24 cellular contexts compared by ENCODE assay signal in genomic region chr10:78225611-78226010, GRCh38.
"Had no signal": no experiment of that assay in that cellular context is flagged by ENCODE, and none has a peak within 500 bp of the region (broad histone marks: within the 10 kb centered on the region; RNA-seq: fewer than 3 reads in every experiment).

No MANE protein-coding gene starts in this region.

- H3K4me3 Mint-ChIP-seq: activated CD4-positive, alpha-beta T cell treated with anti-CD3 and anti-CD28 coated beads for 36 hours; activated CD8-positive, alpha-beta T cell treated with anti-CD3 and anti-CD28 coated beads, Interleukin-2, amount 10 ng/mL, durations not matched to agents 7 days and 5 days; activated naive CD8-positive, alpha-beta T cell treated with anti-CD3 and anti-CD28 coated beads, Interleukin-2, amount 10 ng/mL, durations not matched to agents 7 days and 5 days; IgD-negative memory B cell; T-helper 17 cell had no signal

- H3K27ac Mint-ChIP-seq: activated CD4-positive, alpha-beta T cell treated with anti-CD3 and anti-CD28 coated beads for 36 hours; activated CD8-positive, alpha-beta T cell treated with anti-CD3 and anti-CD28 coated beads, Interleukin-2, amount 10 ng/mL, durations not matched to agents 7 days and 5 days; activated naive CD8-positive, alpha-beta T cell treated with anti-CD3 and anti-CD28 coated beads, Interleukin-2, amount 10 ng/mL, durations not matched to agents 7 days and 5 days; IgD-negative memory B cell; T-helper 17 cell had no signal

- H3K27me3 ChIP-seq: adrenal gland, breast epithelium had no signal

- H3K4me3 ChIP-seq: adrenal gland, breast epithelium had no signal

- H3K9me3 ChIP-seq: adrenal gland, breast epithelium had no signal

- H3K36me3 Mint-ChIP-seq: activated naive CD8-positive, alpha-beta T cell treated with anti-CD3 and anti-CD28 coated beads, Interleukin-2, amount 10 ng/mL, durations not matched to agents 7 days and 5 days; IgD-negative memory B cell had no signal

- H3K27ac ChIP-seq: adrenal gland, breast epithelium, KMS-11 had no signal

- H3K36me3 ChIP-seq: adrenal gland, breast epithelium had no signal

- H3K9me3 Mint-ChIP-seq: activated naive CD8-positive, alpha-beta T cell treated with anti-CD3 and anti-CD28 coated beads, Interleukin-2, amount 10 ng/mL, durations not matched to agents 7 days and 5 days had no signal

- H3K27me3 Mint-ChIP-seq: activated CD4-positive, alpha-beta T cell treated with anti-CD3 and anti-CD28 coated beads for 36 hours had no signal

- H3K4me1 Mint-ChIP-seq: activated CD4-positive, alpha-beta T cell treated with anti-CD3 and anti-CD28 coated beads for 36 hours had no signal

- DNase-seq: activated CD4-positive, alpha-beta T cell treated with anti-CD3 and anti-CD28 coated beads for 36 hours; activated CD4-positive, CD25-positive, alpha-beta regulatory T cell; activated CD8-positive, alpha-beta memory T cell treated with anti-CD3 and anti-CD28 coated beads, Interleukin-2, amount 50 U/mL, for 48 hours; activated CD8-positive, alpha-beta T cell treated with anti-CD3 and anti-CD28 coated beads, Interleukin-2, amount 10 ng/mL, durations not matched to agents 7 days and 5 days; activated naive CD4-positive, alpha-beta T cell treated with anti-CD3 and anti-CD28 coated beads, Interleukin-2, amount 50 U/mL, for 16 hours; activated naive CD8-positive, alpha-beta T cell treated with anti-CD3 and anti-CD28 coated beads, Interleukin-2, amount 10 ng/mL, durations not matched to agents 7 days and 5 days; activated T-cell treated with anti-CD3 and anti-CD28 coated beads, Interleukin-2, amount 50 U/mL, for 1 hour; adrenal gland; aorta; caudate nucleus; MV-4-11; NCI-H1092 treated with DMSO at 0.1 percent for 48 hours; NCI-H1436 treated with DMSO at 0.1 percent for 48 hours; NCI-H1930; NCI-H2171; NCI-H345; NCI-H510A; NCI-H526 treated with DMSO at 0.1 percent for 48 hours; SIG-M5; T-helper 17 cell; T1000 had no signal

- H3K4me1 ChIP-seq: adrenal gland, breast epithelium had no signal
